In the genomic region with DNA sequence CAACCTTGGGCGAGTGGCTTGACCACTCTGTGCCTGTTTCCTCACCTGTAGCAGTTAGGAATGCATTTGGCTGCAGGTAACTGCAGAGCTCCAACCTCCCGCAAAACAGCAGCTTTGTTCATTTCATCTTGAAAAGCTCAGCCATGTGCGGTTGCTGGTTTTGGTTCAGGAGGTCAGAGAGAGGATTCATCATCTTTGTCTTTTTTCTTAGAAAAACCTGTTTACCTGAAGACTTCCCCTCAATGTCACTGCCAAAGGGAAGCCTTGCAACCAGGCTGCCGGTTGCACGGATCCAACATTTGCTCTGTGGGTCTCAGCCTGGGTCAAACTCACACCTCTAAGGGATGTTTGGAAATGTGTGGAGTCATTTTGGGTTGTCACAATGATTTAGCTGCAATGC, we compare ENCODE assay signal across 14 cellular contexts. TPM values are rescaled to one million over a fixed set of nuclear protein-coding genes. Genes with fewer than 3 reads are reported as not detected.
A peak's percentile ranks its signal among the peaks of the same experiment; 100 is the strongest.
DNase-seq lines count a peak whose midpoint lies in the region; ATAC-seq and TF ChIP-seq lines count a peak whose summit lies in the region.
"Had no signal": no experiment of that assay in that cellular context is flagged by ENCODE, and none has a peak within 500 bp of the region (broad histone marks: within the 10 kb centered on the region; RNA-seq: fewer than 3 reads in every experiment).

No MANE protein-coding gene starts in this region.

- H3K36me3 ChIP-seq in Karpas-422 (ENCODE audit: insufficient read depth, low read length) (peaks cover 12% of the 10 kb centered on the region; the same call in 1 of the 2 replicates), right atrium auricular region (no peaks in the 10 kb centered on the region), SJCRH30 (no peaks in the 10 kb centered on the region)
- H3K36me3 ChIP-seq: gastroesophageal sphincter, sigmoid colon had no signal

- H3K27ac ChIP-seq in Karpas-422 (ENCODE audit: low read length): peak overlapping the region; percentile 63
- no peak overlapping the region for H3K27ac ChIP-seq in right atrium auricular region
- H3K27ac ChIP-seq in SJCRH30: no peak overlapping the region
- H3K27ac ChIP-seq: dorsolateral prefrontal cortex, gastroesophageal sphincter, sigmoid colon had no signal

- H3K9me3 ChIP-seq in Karpas-422 (ENCODE audit: low read length) (no peaks in the 10 kb centered on the region), right atrium auricular region (no peaks in the 10 kb centered on the region), SJCRH30 (replicated peaks) (no peaks in the 10 kb centered on the region)
- H3K9me3 ChIP-seq: gastroesophageal sphincter, sigmoid colon had no signal

- no peaks in the 10 kb centered on the region for H3K27me3 Mint-ChIP-seq in activated CD8-positive, alpha-beta memory T cell treated with anti-CD3 and anti-CD28 coated beads, Interleukin-2, amount 10 ng/mL, durations not matched to agents 7 days and 5 days
- no peaks in the 10 kb centered on the region for H3K27me3 Mint-ChIP-seq in activated T-helper 17 cell treated with anti-CD3 and anti-CD28 coated beads, Interleukin-2, amount 50 U/mL, for 72 hours
- no peaks in the 10 kb centered on the region for H3K27me3 Mint-ChIP-seq in naive thymus-derived CD8-positive, alpha-beta T cell

- DNase-seq in activated CD8-positive, alpha-beta memory T cell treated with anti-CD3 and anti-CD28 coated beads, Interleukin-2, amount 10 ng/mL, durations not matched to agents 7 days and 5 days: peak; percentile 90
- DNase-seq in activated CD8-positive, alpha-beta memory T cell treated with anti-CD3 and anti-CD28 coated beads, Interleukin-2, amount 50 U/mL, for 48 hours: no peak
- DNase-seq in Karpas-422 (no peak), right atrium auricular region (ENCODE audit: low spot score) (no peak), SJCRH30 (no peak), SIG-M5 (lab: John Stamatoyannopoulos, UW) (no peak)
- DNase-seq in naive thymus-derived CD8-positive, alpha-beta T cell: peak in 1 of 10 donors; percentile 40
- DNase-seq: NCI-H2081, NCI-H524, sigmoid colon had no signal

- POLR2A ChIA-PET in naive thymus-derived CD8-positive, alpha-beta T cell (lab: Charles Lee): interaction anchor here (0.7 to 3.4 kb wide), 2 partner anchors 12 to 545 kb away, joined by 6 to 27 read pairs; no protein-coding TSS in a partner anchor

- H3K9me3 Mint-ChIP-seq in activated CD8-positive, alpha-beta memory T cell treated with anti-CD3 and anti-CD28 coated beads, Interleukin-2, amount 10 ng/mL, durations not matched to agents 7 days and 5 days (ENCODE audit: low read depth): no peaks in the 10 kb centered on the region
- no peaks in the 10 kb centered on the region for H3K9me3 Mint-ChIP-seq in activated T-helper 17 cell treated with anti-CD3 and anti-CD28 coated beads, Interleukin-2, amount 50 U/mL, for 72 hours
- H3K9me3 Mint-ChIP-seq in naive thymus-derived CD8-positive, alpha-beta T cell: no peaks in the 10 kb centered on the region

- TF ChIP-seq CTCF in right atrium auricular region (IDR thresholded peaks at IDR 0.05): no peak

- peak; percentile 17 for ATAC-seq in activated CD8-positive, alpha-beta memory T cell treated with anti-CD3 and anti-CD28 coated beads, Interleukin-2, amount 10 ng/mL, durations not matched to agents 7 days and 5 days
- ATAC-seq in activated T-helper 17 cell treated with anti-CD3 and anti-CD28 coated beads, Interleukin-2, amount 50 U/mL, for 72 hours (replicated peaks): peak; percentile 9
- no peak for ATAC-seq in naive thymus-derived CD8-positive, alpha-beta T cell
- ATAC-seq: gastroesophageal sphincter, HepG2 had no signal

- no peak overlapping the region; the same call in 1 of the 2 replicates for H3K4me3 ChIP-seq in Karpas-422 (ENCODE audit: low read length)
- no peak overlapping the region for H3K4me3 ChIP-seq in right atrium auricular region
- H3K4me3 ChIP-seq in SJCRH30: no peak overlapping the region
- H3K4me3 ChIP-seq: dorsolateral prefrontal cortex, gastroesophageal sphincter, sigmoid colon had no signal

- peaks cover 48% of the 10 kb centered on the region for H3K4me1 ChIP-seq in Karpas-422 (ENCODE audit: low read length)
- no peaks in the 10 kb centered on the region for H3K4me1 ChIP-seq in right atrium auricular region
- no peaks in the 10 kb centered on the region for H3K4me1 ChIP-seq in SJCRH30
- H3K4me1 ChIP-seq: gastroesophageal sphincter, sigmoid colon had no signal

- no peaks in the 10 kb centered on the region for H3K27me3 ChIP-seq in Karpas-422 (ENCODE audit: low read length)
- no peaks in the 10 kb centered on the region for H3K27me3 ChIP-seq in right atrium auricular region
- H3K27me3 ChIP-seq in SJCRH30: no peaks in the 10 kb centered on the region; the same call in 1 of the 2 replicates
- H3K27me3 ChIP-seq: dorsolateral prefrontal cortex, sigmoid colon had no signal

- peak overlapping the region; percentile 44; the same call in 1 of the 2 replicates for H3K9ac ChIP-seq in Karpas-422 (ENCODE audit: low read length)

- no peaks in the 10 kb centered on the region for H3K79me2 ChIP-seq in Karpas-422 (ENCODE audit: low read length)

- peak overlapping the region; percentile 98 for H3K27ac Mint-ChIP-seq in activated CD8-positive, alpha-beta memory T cell treated with anti-CD3 and anti-CD28 coated beads, Interleukin-2, amount 10 ng/mL, durations not matched to agents 7 days and 5 days
- peak overlapping the region; percentile 65 for H3K27ac Mint-ChIP-seq in activated T-helper 17 cell treated with anti-CD3 and anti-CD28 coated beads, Interleukin-2, amount 50 U/mL, for 72 hours
- peak overlapping the region in 9 of 10 donors; percentile 22 to 86 (median 68) for H3K27ac Mint-ChIP-seq in naive thymus-derived CD8-positive, alpha-beta T cell

- peak overlapping the region; percentile 60 for H3K4me3 Mint-ChIP-seq in activated CD8-positive, alpha-beta memory T cell treated with anti-CD3 and anti-CD28 coated beads, Interleukin-2, amount 10 ng/mL, durations not matched to agents 7 days and 5 days
- peak overlapping the region; percentile 86 for H3K4me3 Mint-ChIP-seq in activated T-helper 17 cell treated with anti-CD3 and anti-CD28 coated beads, Interleukin-2, amount 50 U/mL, for 72 hours
- peak overlapping the region in 9 of 10 donors; percentile 58 to 74 (median 66) for H3K4me3 Mint-ChIP-seq in naive thymus-derived CD8-positive, alpha-beta T cell

- CTCF ChIA-PET in activated CD8-positive, alpha-beta memory T cell treated with anti-CD3 and anti-CD28 coated beads, Interleukin-2, amount 10 ng/mL, durations not matched to agents 7 days and 5 days (lab: Charles Lee): interaction anchor here (0.7 to 6.5 kb wide), 16 partner anchors 9 to 174 kb away, joined by 3 to 54 read pairs (median 5); a partner anchor contains a TSS

- H2AFZ ChIP-seq in Karpas-422 (ENCODE audit: low read length): no peak overlapping the region

- no peaks in the 10 kb centered on the region for H4K20me1 ChIP-seq in Karpas-422 (ENCODE audit: insufficient read depth, low read depth, low read length)

- peaks cover 83% of the 10 kb centered on the region for H3K4me1 Mint-ChIP-seq in activated CD8-positive, alpha-beta memory T cell treated with anti-CD3 and anti-CD28 coated beads, Interleukin-2, amount 10 ng/mL, durations not matched to agents 7 days and 5 days
- H3K4me1 Mint-ChIP-seq in activated T-helper 17 cell treated with anti-CD3 and anti-CD28 coated beads, Interleukin-2, amount 50 U/mL, for 72 hours: peaks cover 45% of the 10 kb centered on the region
- peaks cover 16 to 63% (median 54%) of the 10 kb centered on the region in 4 donors for H3K4me1 Mint-ChIP-seq in naive thymus-derived CD8-positive, alpha-beta T cell

- peak overlapping the region; percentile 40 for H3K4me2 ChIP-seq in Karpas-422 (ENCODE audit: low read depth, low read length, poor library complexity, severe bottlenecking)

- no peaks in the 10 kb centered on the region for H3K9me2 ChIP-seq in Karpas-422 (replicated peaks; ENCODE audit: insufficient read depth, low read length)

- peaks cover 31% of the 10 kb centered on the region for H3K36me3 Mint-ChIP-seq in activated CD8-positive, alpha-beta memory T cell treated with anti-CD3 and anti-CD28 coated beads, Interleukin-2, amount 10 ng/mL, durations not matched to agents 7 days and 5 days
- peaks cover 67% of the 10 kb centered on the region for H3K36me3 Mint-ChIP-seq in activated T-helper 17 cell treated with anti-CD3 and anti-CD28 coated beads, Interleukin-2, amount 50 U/mL, for 72 hours (ENCODE audit: low read depth)
- H3K36me3 Mint-ChIP-seq in naive thymus-derived CD8-positive, alpha-beta T cell: no peaks in the 10 kb centered on the region

RNA-seq across cellular contexts. Expression of a gene that starts 16.4 kb away (rescaled TPM):
- total RNA-seq in activated CD8-positive, alpha-beta memory T cell treated with anti-CD3 and anti-CD28 coated beads, Interleukin-2, amount 10 ng/mL, durations not matched to agents 7 days and 5 days: 100 to 1,000 TPM; 487 to 625 TPM
- 30.4 and 30.9 TPM in 2 replicates for total RNA-seq in Karpas-422 (2014; rRNA removed; shearing (Covaris generic); ENCODE audit: low replicate concordance)
- 100 to 1,000 TPM; 605 to 771 TPM for total RNA-seq in activated T-helper 17 cell treated with anti-CD3 and anti-CD28 coated beads, Interleukin-2, amount 50 U/mL, for 72 hours
- total RNA-seq in naive thymus-derived CD8-positive, alpha-beta T cell: 10 to 100 TPM; 40.8 to 45.1 TPM
- 10 to 100 TPM in 1 of 3 donors, 1 to 10 TPM in 2; 2.7 to 10.5 (median 4.8) TPM for polyA plus RNA-seq in naive thymus-derived CD8-positive, alpha-beta T cell
- total RNA-seq in right atrium auricular region: 10 to 100 TPM; 57.1 to 82.8 TPM
- total RNA-seq in SJCRH30 (2014; rRNA removed; shearing (Covaris generic)): 12.0 and 12.6 TPM in 2 replicates

RNA-seq across cellular contexts. Expression of a gene that starts 32.4 kb away (rescaled TPM):
- total RNA-seq in activated CD8-positive, alpha-beta memory T cell treated with anti-CD3 and anti-CD28 coated beads, Interleukin-2, amount 10 ng/mL, durations not matched to agents 7 days and 5 days: 10 to 100 TPM; 55.7 to 61.2 TPM
- total RNA-seq in Karpas-422 (2014; rRNA removed; shearing (Covaris generic); ENCODE audit: low replicate concordance): 33.7 and 88.0 TPM in 2 replicates
- total RNA-seq in activated T-helper 17 cell treated with anti-CD3 and anti-CD28 coated beads, Interleukin-2, amount 50 U/mL, for 72 hours: 100 to 1,000 TPM in 1 of 2 donors, 10 to 100 TPM in 1; 98.5 to 122 TPM
- total RNA-seq in naive thymus-derived CD8-positive, alpha-beta T cell: 1 to 10 TPM; 2.8 to 3.5 TPM
- under 1 TPM in 2 of 3 donors, not detected in 1; 0.08 to 0.24 TPM for polyA plus RNA-seq in naive thymus-derived CD8-positive, alpha-beta T cell
- total RNA-seq in right atrium auricular region: 10 to 100 TPM in 1 of 2 donors, 1 to 10 TPM in 1; 9.3 to 14.9 TPM
- 0.25 and 1.1 TPM in 2 replicates for total RNA-seq in SJCRH30 (2014; rRNA removed; shearing (Covaris generic))

RNA-seq across cellular contexts. Expression of a gene that starts 51.2 kb away (rescaled TPM):
- total RNA-seq in activated CD8-positive, alpha-beta memory T cell treated with anti-CD3 and anti-CD28 coated beads, Interleukin-2, amount 10 ng/mL, durations not matched to agents 7 days and 5 days: 100 to 1,000 TPM; 174 to 183 TPM
- total RNA-seq in Karpas-422 (2014; rRNA removed; shearing (Covaris generic); ENCODE audit: low replicate concordance): 27.4 and 60.8 TPM in 2 replicates
- total RNA-seq in activated T-helper 17 cell treated with anti-CD3 and anti-CD28 coated beads, Interleukin-2, amount 50 U/mL, for 72 hours: 100 to 1,000 TPM; 121 to 127 TPM
- total RNA-seq in naive thymus-derived CD8-positive, alpha-beta T cell: 100 to 1,000 TPM; 126 to 139 TPM
- 1 to 10 TPM; 3.1 to 8.6 (median 3.7) TPM for polyA plus RNA-seq in naive thymus-derived CD8-positive, alpha-beta T cell
- total RNA-seq in right atrium auricular region: 10 to 100 TPM; 41.7 to 42.3 TPM
- total RNA-seq in SJCRH30 (2014; rRNA removed; shearing (Covaris generic)): 11.0 and 12.6 TPM in 2 replicates

Comparison
In these comparisons a context has a peak if more than half of its experiments do, and no peak if none do; other contexts are left out.
1. ATAC-seq: peak in activated CD8-positive, alpha-beta memory T cell treated with anti-CD3 and anti-CD28 coated beads, Interleukin-2, amount 10 ng/mL, durations not matched to agents 7 days and 5 days (single experiment) and activated T-helper 17 cell treated with anti-CD3 and anti-CD28 coated beads, Interleukin-2, amount 50 U/mL, for 72 hours (single experiment); none in naive thymus-derived CD8-positive, alpha-beta T cell (0 of 2).
2. RNA of a gene that starts 16.4 kb away (total RNA-seq): 605 to 771 TPM in activated T-helper 17 cell treated with anti-CD3 and anti-CD28 coated beads, Interleukin-2, amount 50 U/mL, for 72 hours and 487 to 625 TPM in activated CD8-positive, alpha-beta memory T cell treated with anti-CD3 and anti-CD28 coated beads, Interleukin-2, amount 10 ng/mL, durations not matched to agents 7 days and 5 days; 57.1 to 82.8 TPM in right atrium auricular region, 40.8 to 45.1 TPM in naive thymus-derived CD8-positive, alpha-beta T cell, 30.4 to 30.9 TPM in Karpas-422 and 12.0 to 12.6 TPM in SJCRH30; every median in the first group is over 4 times any median in the second.
3. Peak in every context shown above with its lines, with median percentiles within 50 percentile points of each other: H3K27ac Mint-ChIP-seq and H3K4me3 Mint-ChIP-seq.